In the genomic region with DNA sequence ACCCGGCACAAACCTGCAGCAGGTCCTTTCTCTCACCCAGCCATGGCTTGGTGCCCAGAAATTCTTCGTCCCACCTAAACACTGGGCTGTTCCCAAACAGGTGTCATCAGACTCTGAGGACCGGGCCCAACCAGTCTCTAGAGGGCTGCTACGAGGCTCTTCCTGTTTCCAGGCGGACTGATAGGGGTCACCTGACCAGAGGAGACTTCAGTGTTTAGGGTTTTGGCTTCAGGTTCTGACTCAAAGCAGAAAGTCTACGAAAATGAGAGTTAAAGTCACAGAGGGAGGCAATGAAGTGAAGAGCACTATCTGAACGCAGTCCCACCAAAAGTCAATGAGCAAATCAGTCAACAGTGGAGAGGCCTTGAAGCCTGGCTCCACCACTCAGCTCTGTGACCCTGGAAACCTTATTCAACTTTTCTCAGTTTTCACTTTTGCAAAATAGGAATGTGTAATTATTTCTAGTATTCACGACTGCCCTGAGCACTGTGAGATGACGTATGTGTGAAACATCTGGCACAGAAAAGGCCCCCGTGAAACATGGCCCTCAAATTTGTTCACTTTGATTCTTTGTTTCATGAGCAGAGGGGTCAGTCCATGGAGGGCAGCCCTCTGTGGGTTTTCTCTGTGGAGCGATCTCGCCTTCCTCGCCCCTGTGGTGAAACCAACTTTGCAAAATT, we compare ENCODE assay signal across 11 cellular contexts.
A peak's percentile ranks its signal among the peaks of the same experiment; 100 is the strongest.
DNase-seq lines count a peak whose midpoint lies in the region; ATAC-seq lines count a peak whose summit lies in the region.
"Had no signal": no experiment of that assay in that cellular context is flagged by ENCODE, and none has a peak within 500 bp of the region (broad histone marks: within the 10 kb centered on the region; RNA-seq: fewer than 3 reads in every experiment).

No MANE protein-coding gene starts in this region.

- ATAC-seq in GM18499 (IDR thresholded peaks at IDR 0.05; ENCODE audit: insufficient read depth, unreplicated experiment) (peak; percentile 60), GM19467 (IDR thresholded peaks at IDR 0.05; ENCODE audit: unreplicated experiment) (peak; percentile 84), HG03045 (IDR thresholded peaks at IDR 0.05; ENCODE audit: unreplicated experiment) (peak; percentile 85)
- ATAC-seq: effector memory CD8-positive, alpha-beta T cell had no signal

- peak; percentile 69 for DNase-seq in NCI-H2171 treated with DMSO at 0.1 percent for 48 hours (lab: John Stamatoyannopoulos, UW)
- DNase-seq in effector CD8-positive, alpha-beta T cell (lab: John Stamatoyannopoulos, UW) = no peak
- DNase-seq in OCI-M2 (lab: John Stamatoyannopoulos, UW; ENCODE audit: unreplicated experiment) = no peak
- DNase-seq in HK-2 (ENCODE audit: unreplicated experiment) = no peak
- no peak for DNase-seq in UCSD-AML1 (lab: John Stamatoyannopoulos, UW; ENCODE audit: unreplicated experiment)
- DNase-seq: activated gamma-delta T cell treated with Interleukin-2 at 50 U/mL for 16 hours; effector memory CD8-positive, alpha-beta T cell; NCI-H187 treated with DMSO at 0.1 percent for 48 hours had no signal
